In the genomic region with DNA sequence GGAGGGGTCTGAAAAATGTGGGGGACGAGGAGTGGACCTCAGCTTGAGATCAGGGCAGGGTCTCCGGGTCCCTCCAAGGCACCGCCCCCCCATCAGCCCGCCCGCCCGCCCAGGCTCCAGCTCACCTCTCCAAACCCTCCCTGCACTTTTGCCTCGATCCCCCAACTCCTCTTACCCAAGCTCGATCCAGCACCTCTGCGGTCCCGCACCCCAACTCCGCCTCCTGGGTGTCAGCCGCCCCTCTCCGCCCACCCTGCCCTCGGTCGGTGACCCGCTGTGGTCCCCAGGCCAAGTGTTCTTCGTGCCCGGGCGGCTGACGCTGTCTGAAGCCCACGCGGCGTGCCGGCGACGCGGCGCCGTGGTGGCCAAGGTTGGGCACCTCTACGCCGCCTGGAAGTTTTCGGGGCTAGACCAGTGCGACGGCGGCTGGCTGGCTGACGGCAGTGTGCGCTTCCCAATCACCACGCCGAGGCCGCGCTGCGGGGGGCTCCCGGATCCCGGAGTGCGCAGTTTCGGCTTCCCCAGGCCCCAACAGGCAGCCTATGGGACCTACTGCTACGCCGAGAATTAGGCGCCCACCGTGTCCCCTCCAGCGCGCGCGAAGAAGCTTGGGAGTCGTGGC, we compare ENCODE assay signal across 8 cellular contexts. TPM values are rescaled to one million over a fixed set of nuclear protein-coding genes. Genes with fewer than 3 reads are reported as not detected.
A peak's percentile ranks its signal among the peaks of the same experiment; 100 is the strongest.
DNase-seq lines count a peak whose midpoint lies in the region; ATAC-seq and TF ChIP-seq lines count a peak whose summit lies in the region.

No MANE protein-coding gene starts in this region.

- no peak overlapping the region for H3K9ac ChIP-seq in HUES48 (ENCODE audit: low read depth, low read length)

- H3K27me3 Mint-ChIP-seq in naive thymus-derived CD4-positive, alpha-beta T cell: peaks cover 49 to 73% (median 62%) of the 10 kb centered on the region in 5 donors
- H3K27me3 Mint-ChIP-seq in type B pancreatic cell: peaks cover 81% of the 10 kb centered on the region

- DNase-seq in effector memory CD4-positive, alpha-beta T cell: no peak
- peak in 1 of 9 donors; percentile 23 for DNase-seq in naive thymus-derived CD4-positive, alpha-beta T cell
- DNase-seq in type B pancreatic cell (ENCODE audit: extremely low spot score, unreplicated experiment): no peak
- DNase-seq in putamen (ENCODE audit: low spot score): no peak
- DNase-seq in DMS79 treated with DMSO at 0.1 percent for 48 hours (lab: John Stamatoyannopoulos, UW): no peak

- ATAC-seq in naive thymus-derived CD4-positive, alpha-beta T cell: no peak
- no peak for ATAC-seq in activated CD4-positive, CD25-positive, alpha-beta regulatory T cell treated with anti-CD3 and anti-CD28 coated beads, Interleukin-2, amount 50 U/mL, for 24 hours

- H3K27ac ChIP-seq in ACC112 (ENCODE audit: low read depth, low read length) (no peak overlapping the region), HUES48 (ENCODE audit: low read depth, low read length) (no peak overlapping the region)
- H3K27ac ChIP-seq in effector memory CD4-positive, alpha-beta T cell (ENCODE audit: insufficient read depth, low read length, poor library complexity, severe bottlenecking): no peak overlapping the region
- H3K27ac ChIP-seq in naive thymus-derived CD4-positive, alpha-beta T cell (ENCODE audit: low read depth, low read length): no peak overlapping the region

- H3K9me3 ChIP-seq in HUES48 (ENCODE audit: control insufficient read depth, insufficient read depth, low read length): no peaks in the 10 kb centered on the region
- H3K9me3 ChIP-seq in effector memory CD4-positive, alpha-beta T cell (ENCODE audit: control insufficient read depth, low read length): no peaks in the 10 kb centered on the region
- no peaks in the 10 kb centered on the region for H3K9me3 ChIP-seq in naive thymus-derived CD4-positive, alpha-beta T cell (ENCODE audit: control insufficient read depth in 2 of 3, low read length in 3 of 3)

- no peak for TF ChIP-seq CTCF in type B pancreatic cell (conservative IDR thresholded peaks at IDR 0.05)

- POLR2A ChIA-PET in naive thymus-derived CD4-positive, alpha-beta T cell (lab: Charles Lee): interaction anchor here (0.7 to 0.9 kb wide), 3 partner anchors 18 to 40 kb away, joined by 3 read pairs; partner anchors contain the start of gene NAXE

- CTCF ChIA-PET in naive thymus-derived CD4-positive, alpha-beta T cell (lab: Charles Lee): interaction anchor here (0.7 to 2.0 kb wide), 15 partner anchors 8 to 471 kb away, joined by 3 to 10 read pairs (median 4); partner anchors contain the start of gene NAXE

- intact Hi-C loops in naive thymus-derived CD4-positive, alpha-beta T cell (cut with micrococcal nuclease): loop anchor here (1.0 to 5.0 kb wide), 5 partner anchors 53 to 240 kb away; partner anchors contain the start of genes CRABP2 (in 1 of the 2), ISG20L2 (in 1 of the 2) and METTL25B (in 1 of the 2)

- no peak overlapping the region for H2AFZ ChIP-seq in ACC112 (ENCODE audit: low read length, unreplicated experiment)

- H3K4me3 ChIP-seq in ACC112 (ENCODE audit: low read depth, low read length) (peak overlapping the region; percentile 68), HUES48 (ENCODE audit: low read depth, low read length) (peak overlapping the region; percentile 74)
- H3K4me3 ChIP-seq in effector memory CD4-positive, alpha-beta T cell (ENCODE audit: insufficient read depth, low read depth, low read length, poor library complexity, severe bottlenecking): peak overlapping the region; percentile 57
- H3K4me3 ChIP-seq in naive thymus-derived CD4-positive, alpha-beta T cell (ENCODE audit: low read length): peak overlapping the region; percentile 47

- no peaks in the 10 kb centered on the region for H3K79me2 ChIP-seq in ACC112 (ENCODE audit: control insufficient read depth, insufficient read depth, low read length, unreplicated experiment)

- peak overlapping the region in 9 of 10 donors; percentile 16 to 85 (median 66) for H3K4me3 Mint-ChIP-seq in naive thymus-derived CD4-positive, alpha-beta T cell
- no peak overlapping the region for H3K4me3 Mint-ChIP-seq in type B pancreatic cell

- H3K4me1 Mint-ChIP-seq in naive thymus-derived CD4-positive, alpha-beta T cell: peaks cover 7 to 13% (median 11%) of the 10 kb centered on the region in 7 donors
- H3K4me1 Mint-ChIP-seq in type B pancreatic cell (ENCODE audit: unreplicated experiment): peaks cover 8% of the 10 kb centered on the region

- H3K27me3 ChIP-seq in ACC112 (ENCODE audit: insufficient read depth, low read length): peaks cover 56% of the 10 kb centered on the region
- peaks cover 67% of the 10 kb centered on the region for H3K27me3 ChIP-seq in HUES48 (ENCODE audit: control insufficient read depth, insufficient read depth, low read length)
- peaks cover 36% of the 10 kb centered on the region for H3K27me3 ChIP-seq in effector memory CD4-positive, alpha-beta T cell (replicated peaks; ENCODE audit: control insufficient read depth, insufficient read depth, low read length, poor library complexity, severe bottlenecking)
- peaks cover 8 to 31% of the 10 kb centered on the region in 2 donors for H3K27me3 ChIP-seq in naive thymus-derived CD4-positive, alpha-beta T cell (ENCODE audit: control insufficient read depth in 2 of 2, insufficient read depth in 2 of 2, low read length in 2 of 2)

- peaks cover 0 to 1% (median 0%) of the 10 kb centered on the region in 11 donors for H3K9me3 Mint-ChIP-seq in naive thymus-derived CD4-positive, alpha-beta T cell
- H3K9me3 Mint-ChIP-seq in type B pancreatic cell: no peaks in the 10 kb centered on the region

- H3K36me3 ChIP-seq in ACC112 (ENCODE audit: insufficient read depth, low read length): no peaks in the 10 kb centered on the region
- H3K36me3 ChIP-seq in HUES48 (ENCODE audit: control insufficient read depth, insufficient read depth, low read length): no peaks in the 10 kb centered on the region
- no peaks in the 10 kb centered on the region for H3K36me3 ChIP-seq in effector memory CD4-positive, alpha-beta T cell (ENCODE audit: control insufficient read depth, insufficient read depth, low read length)
- no peaks in the 10 kb centered on the region for H3K36me3 ChIP-seq in naive thymus-derived CD4-positive, alpha-beta T cell (ENCODE audit: control insufficient read depth in 2 of 3, insufficient read depth in 3 of 3, low read length in 3 of 3)

- no peaks in the 10 kb centered on the region for H3K36me3 Mint-ChIP-seq in naive thymus-derived CD4-positive, alpha-beta T cell
- H3K36me3 Mint-ChIP-seq in type B pancreatic cell: no peaks in the 10 kb centered on the region

- H3K27ac Mint-ChIP-seq in naive thymus-derived CD4-positive, alpha-beta T cell: no peak overlapping the region
- H3K27ac Mint-ChIP-seq in type B pancreatic cell: no peak overlapping the region

- H3K4me1 ChIP-seq in ACC112 (ENCODE audit: control insufficient read depth, insufficient read depth, low read length, unreplicated experiment): no peaks in the 10 kb centered on the region
- peaks cover 3% of the 10 kb centered on the region for H3K4me1 ChIP-seq in HUES48 (ENCODE audit: control insufficient read depth, insufficient read depth, low read length)
- peaks cover 23% of the 10 kb centered on the region for H3K4me1 ChIP-seq in effector memory CD4-positive, alpha-beta T cell (ENCODE audit: control insufficient read depth, insufficient read depth, low read length, poor library complexity, severe bottlenecking)
- peaks cover 9 to 15% of the 10 kb centered on the region in 2 donors for H3K4me1 ChIP-seq in naive thymus-derived CD4-positive, alpha-beta T cell (ENCODE audit: control insufficient read depth in 2 of 2, insufficient read depth in 2 of 2, low read length in 2 of 2)

RNA-seq across cellular contexts. Expression of gene HAPLN2, which starts 5.7 kb away (rescaled TPM):
- total RNA-seq in naive thymus-derived CD4-positive, alpha-beta T cell: not detected
- not detected for polyA plus RNA-seq in naive thymus-derived CD4-positive, alpha-beta T cell
- not detected in 2 replicates for total RNA-seq in type B pancreatic cell (ENCODE audit: low replicate concordance)

RNA-seq across cellular contexts. Expression of gene BCAN, which starts 17.0 kb away (rescaled TPM):
- total RNA-seq in naive thymus-derived CD4-positive, alpha-beta T cell: not detected
- not detected for polyA plus RNA-seq in naive thymus-derived CD4-positive, alpha-beta T cell
- total RNA-seq in type B pancreatic cell (ENCODE audit: low replicate concordance): 12.6 TPM in 1 of 2 replicates, not detected in the other

RNA-seq across cellular contexts. Expression of gene GPATCH4, which starts 23.6 kb away (rescaled TPM):
- 10 to 100 TPM; 33.3 to 49.6 (median 39.1) TPM for total RNA-seq in naive thymus-derived CD4-positive, alpha-beta T cell
- 10 to 100 TPM; 46.5 to 59.1 TPM for polyA plus RNA-seq in naive thymus-derived CD4-positive, alpha-beta T cell
- total RNA-seq in type B pancreatic cell (ENCODE audit: low replicate concordance): 22.4 and 30.7 TPM in 2 replicates

RNA-seq across cellular contexts. Expression of gene NAXE, which starts 33.3 kb away (rescaled TPM):
- total RNA-seq in naive thymus-derived CD4-positive, alpha-beta T cell: 10 to 100 TPM; 25.6 to 58.8 (median 40.7) TPM
- polyA plus RNA-seq in naive thymus-derived CD4-positive, alpha-beta T cell: 100 to 1,000 TPM in 1 of 2 donors, 10 to 100 TPM in 1; 98.0 to 113 TPM
- 86.3 and 98.4 TPM in 2 replicates for total RNA-seq in type B pancreatic cell (ENCODE audit: low replicate concordance)

RNA-seq across cellular contexts. Expression of gene TTC24, which starts 45.4 kb away (rescaled TPM):
- 10 to 100 TPM in 1 of 5 experiments, 1 to 10 TPM in 4; 2.8 to 10.2 (median 7.4) TPM for total RNA-seq in naive thymus-derived CD4-positive, alpha-beta T cell
- 1 to 10 TPM in 1 of 2 donors, under 1 TPM in 1; 0.97 to 1.5 TPM for polyA plus RNA-seq in naive thymus-derived CD4-positive, alpha-beta T cell
- not detected in 2 replicates for total RNA-seq in type B pancreatic cell (ENCODE audit: low replicate concordance)
